In genomic region chr6:31158140-31158862, GRCh38 we compare ENCODE assay signal across 8 cellular contexts. TPM values are rescaled to one million over a fixed set of nuclear protein-coding genes. Genes with fewer than 3 reads are reported as not detected.
DNase-seq lines count a peak whose midpoint lies in the region; ATAC-seq and TF ChIP-seq lines count a peak whose summit lies in the region.

Gene TCF19 (plus strand): TSS chr6:31158589. CDS start chr6:31159470, 881 bp downstream.

- H3K27me3 ChIP-seq in ACC112 (ENCODE audit: insufficient read depth, low read length) (no peaks in the 10 kb centered on the region), brain microvascular endothelial cell (replicated peaks) (no peaks in the 10 kb centered on the region), iPS DF 6.9 (ENCODE audit: control insufficient read depth, insufficient read depth, low read length) (no peaks in the 10 kb centered on the region), gastrocnemius medialis (no peaks in the 10 kb centered on the region)

- H3K4me1 ChIP-seq in ACC112 (ENCODE audit: control insufficient read depth, insufficient read depth, low read length, unreplicated experiment) (peaks cover 25% of the 10 kb centered on the region), iPS DF 6.9 (ENCODE audit: control insufficient read depth, insufficient read depth, low read length) (peaks cover 4% of the 10 kb centered on the region; the same call in 1 of the 2 replicates), gastrocnemius medialis (peaks cover 20 to 26% of the 10 kb centered on the region in 2 donors)

- ATAC-seq in GM18868 (IDR thresholded peaks at IDR 0.05; ENCODE audit: unreplicated experiment) (peak; percentile 85), HG03103 (IDR thresholded peaks at IDR 0.05; ENCODE audit: low read depth, unreplicated experiment) (peak; percentile 83), gastrocnemius medialis (peak; percentile 98)

- TF ChIP-seq POLR2A in gastrocnemius medialis (IDR thresholded peaks at IDR 0.05) = peak; percentile 37 to 54

- H3K4me3 ChIP-seq in ACC112 (ENCODE audit: low read depth, low read length) (peak within 1 kb of the TSS; percentile 92), brain microvascular endothelial cell (ENCODE audit: low read depth, low read length) (peak within 1 kb of the TSS; percentile 82), iPS DF 6.9 (ENCODE audit: low read length) (peak within 1 kb of the TSS; percentile 69; the same call in 1 of the 2 replicates), gastrocnemius medialis (peak within 1 kb of the TSS; percentile 60 to 86 (median 78))

- TF ChIP-seq CTCF in brain microvascular endothelial cell (IDR thresholded peaks at IDR 0.05; ENCODE audit: low read depth, low read length, missing control alignments) = no peak
- TF ChIP-seq CTCF in gastrocnemius medialis (IDR thresholded peaks at IDR 0.05 in 4 of 5, conservative IDR thresholded peaks at IDR 0.05 in 1 of 5) = no peak

- peaks cover 18% of the 10 kb centered on the region for H3K79me2 ChIP-seq in ACC112 (ENCODE audit: control insufficient read depth, insufficient read depth, low read length, unreplicated experiment)

- in situ Hi-C loops in brain microvascular endothelial cell (cut with HindIII; ENCODE audit: low pct_ligation_motif_present, low sequenced_read_pairs) (no loop called here), gastrocnemius medialis (cut with MboI; ENCODE audit: low sequenced_read_pairs in 4 of 4) (no loop called here)

- intact Hi-C loops in gastrocnemius medialis (cut with DNase I; ENCODE audit: low total_unique reads) = loop anchor here (1.0 to 5.0 kb wide), 3 partner anchors 28 to 114 kb away; partner anchors contain the start of gene HLA-C

- no CpG with 5 or more reads among the region's 65 CpGs for WGBS in iPS DF 6.9 (ENCODE audit: insufficient coverage, insufficient read length)

- peak within 1 kb of the TSS; percentile 30 for H3K27ac ChIP-seq in ACC112 (ENCODE audit: low read depth, low read length)
- H3K27ac ChIP-seq in brain microvascular endothelial cell = peak within 1 kb of the TSS; percentile 18
- no peak within 1 kb of the TSS for H3K27ac ChIP-seq in iPS DF 6.9 (ENCODE audit: low read length)
- H3K27ac ChIP-seq in gastrocnemius medialis = peak within 1 kb of the TSS; percentile 82 to 89 (median 86)

- H3K36me3 ChIP-seq in ACC112 (ENCODE audit: insufficient read depth, low read length) (peaks cover 23% of the 10 kb centered on the region), brain microvascular endothelial cell (replicated peaks) (no peaks in the 10 kb centered on the region), iPS DF 6.9 (ENCODE audit: control insufficient read depth, insufficient read depth, low read length) (peaks cover 9% of the 10 kb centered on the region; the same call in 1 of the 2 replicates), gastrocnemius medialis (peaks cover 0 to 14% of the 10 kb centered on the region in 2 donors)

- DNase-seq in NCI-H2171 (lab: John Stamatoyannopoulos, UW) = peak; percentile 98
- peak; percentile 99 for DNase-seq in UCSD-AML1 (lab: John Stamatoyannopoulos, UW; ENCODE audit: unreplicated experiment)
- DNase-seq in brain microvascular endothelial cell = peak; percentile 99
- no peak for DNase-seq in iPS DF 6.9 (ENCODE audit: low read depth, low spot score)
- peak; percentile 98 to 99 for DNase-seq in gastrocnemius medialis

- H3K9me3 ChIP-seq in iPS DF 6.9 (ENCODE audit: control insufficient read depth, insufficient read depth, low read length) = no peaks in the 10 kb centered on the region
- no peaks in the 10 kb centered on the region for H3K9me3 ChIP-seq in gastrocnemius medialis

- peak within 1 kb of the TSS; percentile 52 for H2AFZ ChIP-seq in ACC112 (ENCODE audit: low read length, unreplicated experiment)

RNA-seq across cellular contexts. Expression of gene TCF19, which starts in this region (rescaled TPM):
- 1 to 10 TPM; 1.5 to 5.1 (median 2.6) TPM for total RNA-seq in gastrocnemius medialis
